Comparison of ENCODE assay signal across 1 cellular context in the genomic region with DNA sequence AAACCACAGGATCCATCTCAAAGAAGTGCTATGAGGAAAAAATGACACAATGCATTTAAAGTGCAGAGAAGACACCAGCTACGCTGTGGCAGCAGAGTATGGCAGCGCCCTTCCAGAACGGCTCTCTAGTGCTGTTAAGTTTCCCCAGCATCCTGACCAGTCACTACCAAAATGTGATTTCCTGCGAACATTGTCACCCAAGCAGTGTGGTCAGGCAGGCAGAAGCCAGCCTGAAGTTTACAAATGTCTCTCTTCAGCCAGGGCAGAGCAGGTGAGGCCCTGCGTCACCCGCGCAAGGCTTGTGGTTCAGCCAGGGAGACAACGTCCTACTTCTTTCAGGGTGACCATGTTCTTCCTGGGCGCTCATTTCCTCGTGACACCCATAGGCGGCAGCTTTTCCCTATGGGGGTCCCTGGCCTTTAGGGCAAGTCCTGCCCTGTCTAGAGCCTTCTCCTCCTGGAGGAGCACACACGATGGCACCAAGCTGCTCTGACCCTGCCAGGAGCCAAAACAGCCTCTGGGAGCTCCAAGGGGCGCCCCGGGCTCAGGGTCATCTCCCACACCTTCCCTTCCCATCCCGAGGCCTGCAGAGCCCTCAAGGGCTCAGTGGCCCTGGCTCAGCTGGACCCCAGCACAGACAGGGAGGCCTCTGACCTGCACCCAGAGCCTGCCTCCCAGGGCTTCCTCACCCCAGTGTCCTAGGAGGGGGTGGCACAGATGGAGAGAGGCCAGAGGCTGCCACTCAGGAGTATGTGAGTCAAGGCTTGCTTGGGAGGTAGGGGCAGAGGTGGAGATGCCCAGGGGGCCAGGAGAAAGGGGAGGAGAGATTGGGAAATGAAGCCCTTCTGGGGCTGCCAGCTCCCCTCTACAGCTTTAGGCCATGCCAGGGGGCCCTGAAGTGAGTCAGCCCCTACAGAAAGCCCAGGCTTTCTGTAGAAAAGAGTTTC.
TF ChIP-seq lines count a peak whose summit lies in the region.

No MANE protein-coding gene starts in this region.

TF ChIP-seq in IMR-90, 13 proteins besides CTCF, POLR2A, EP300 and RAD21:
- TF ChIP-seq MAFK (IDR thresholded peaks at IDR 0.05; ENCODE audit: low read depth, low read length) (no peak), CEBPB (IDR thresholded peaks at IDR 0.05; ENCODE audit: low read depth, low read length) (no peak), FOS (IDR thresholded peaks at IDR 0.05; ENCODE audit: low read depth, low read length) (no peak), BHLHE40 (IDR thresholded peaks at IDR 0.05; ENCODE audit: low read depth, low read length) (no peak), RFX5 (IDR thresholded peaks at IDR 0.05; ENCODE audit: low read depth, low read length) (no peak), MXI1 (IDR thresholded peaks at IDR 0.05; ENCODE audit: borderline replicate concordance, low read depth, low read length) (no peak), SMC3 (IDR thresholded peaks at IDR 0.05; ENCODE audit: low read depth, low read length) (no peak), RCOR1 (IDR thresholded peaks at IDR 0.05; ENCODE audit: insufficient replicate concordance, low read length) (no peak), CHD1 (IDR thresholded peaks at IDR 0.05; ENCODE audit: low read depth, low read length) (no peak), NFE2L2 (IDR thresholded peaks at IDR 0.05; ENCODE audit: low read depth, low read length) (no peak), MAZ (IDR thresholded peaks at IDR 0.05; ENCODE audit: borderline replicate concordance, low read depth, low read length) (no peak)
- TF ChIP-seq, protein P1, sequence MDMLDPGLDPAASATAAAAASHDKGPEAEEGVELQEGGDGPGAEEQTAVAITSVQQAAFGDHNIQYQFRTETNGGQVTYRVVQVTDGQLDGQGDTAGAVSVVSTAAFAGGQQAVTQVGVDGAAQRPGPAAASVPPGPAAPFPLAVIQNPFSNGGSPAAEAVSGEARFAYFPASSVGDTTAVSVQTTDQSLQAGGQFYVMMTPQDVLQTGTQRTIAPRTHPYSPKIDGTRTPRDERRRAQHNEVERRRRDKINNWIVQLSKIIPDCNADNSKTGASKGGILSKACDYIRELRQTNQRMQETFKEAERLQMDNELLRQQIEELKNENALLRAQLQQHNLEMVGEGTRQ (IDR thresholded peaks at IDR 0.05; ENCODE audit: low read depth, low read length): no peak
